ENCODE assay signal across 10 cellular contexts in genomic region chr2:230885467-230886130, GRCh38. TPM values are rescaled to one million over a fixed set of nuclear protein-coding genes. Genes with fewer than 3 reads are reported as not detected.
DNase-seq lines count a peak whose midpoint lies in the region; ATAC-seq and TF ChIP-seq lines count a peak whose summit lies in the region.
"Had no signal": no experiment of that assay in that cellular context is flagged by ENCODE, and none has a peak within 500 bp of the region (broad histone marks: within the 10 kb centered on the region; RNA-seq: fewer than 3 reads in every experiment).

No MANE protein-coding gene starts in this region.

- H3K36me3 Mint-ChIP-seq in endothelial cell (ENCODE audit: low read depth, unreplicated experiment): peaks cover 3% of the 10 kb centered on the region
- H3K36me3 Mint-ChIP-seq in T-cell: no peaks in the 10 kb centered on the region

- H3K9me3 Mint-ChIP-seq in endothelial cell (ENCODE audit: unreplicated experiment): no peaks in the 10 kb centered on the region
- H3K9me3 Mint-ChIP-seq in T-cell: no peaks in the 10 kb centered on the region

- no peaks in the 10 kb centered on the region for H3K4me1 Mint-ChIP-seq in endothelial cell (ENCODE audit: unreplicated experiment)
- H3K4me1 Mint-ChIP-seq in T-cell: peaks cover 4 to 20% (median 7%) of the 10 kb centered on the region in 3 donors

- POLR2A ChIA-PET in T-cell (lab: Charles Lee): no interaction called here

- intact Hi-C loops in sciatic nerve (cut with DNase I): no loop called here

- H3K27ac Mint-ChIP-seq in endothelial cell (ENCODE audit: unreplicated experiment) (peak overlapping the region; percentile 44), T-cell (no peak overlapping the region)

- ATAC-seq in sciatic nerve (peak; percentile 77), GM19395 (IDR thresholded peaks at IDR 0.05; ENCODE audit: unreplicated experiment) (no peak), T-cell (replicated peaks in 1 of 4) (no peak)

- DNase-seq in DMS 273 (lab: John Stamatoyannopoulos, UW; ENCODE audit: unreplicated experiment) (peak; percentile 81), DMS 273 treated with DMSO at 0.1 percent for 48 hours (lab: John Stamatoyannopoulos, UW) (no peak), NCI-H510A treated with DMSO at 0.1 percent for 48 hours (lab: John Stamatoyannopoulos, UW) (peak; percentile 35), endothelial cell (ENCODE audit: low spot score) (no peak), sciatic nerve (ENCODE audit: low spot score) (no peak), T-cell (no peak), DMS153 treated with DMSO at 0.1 percent for 48 hours (lab: John Stamatoyannopoulos, UW; ENCODE audit: unreplicated experiment) (no peak)
- DNase-seq: activated gamma-delta T cell, NCI-H2171 had no signal

- CTCF ChIA-PET in T-cell (lab: Charles Lee): interaction anchor here in 1 of 2 donors (0.7 kb wide), 1 partner anchor 11 kb away, joined by 3 read pairs; no protein-coding TSS in a partner anchor

- no peak for TF ChIP-seq CTCF in endothelial cell (IDR thresholded peaks at IDR 0.05; ENCODE audit: unreplicated experiment)

- no peak overlapping the region for H3K4me3 Mint-ChIP-seq in endothelial cell (ENCODE audit: unreplicated experiment)
- H3K4me3 Mint-ChIP-seq in T-cell: no peak overlapping the region

- peaks cover 1% of the 10 kb centered on the region for H3K27me3 Mint-ChIP-seq in endothelial cell (ENCODE audit: unreplicated experiment)
- H3K27me3 Mint-ChIP-seq in T-cell: peaks cover 0 to 2% of the 10 kb centered on the region in 2 donors

RNA-seq across cellular contexts. Expression of gene ITM2C, which starts 20.9 kb away (rescaled TPM):
- total RNA-seq in endothelial cell (ENCODE audit: unreplicated experiment) (279 TPM), sciatic nerve (136 TPM), T-cell (10 to 100 TPM; 21.9 to 41.2 (median 34.8) TPM)

RNA-seq across cellular contexts. Expression of gene GPR55, which starts 39.4 kb away (rescaled TPM):
- total RNA-seq in endothelial cell (ENCODE audit: unreplicated experiment): 0.28 TPM
- 0.18 TPM for total RNA-seq in sciatic nerve
- total RNA-seq in T-cell: 10 to 100 TPM in 2 of 5 donors, 1 to 10 TPM in 3; 2.7 to 15.5 (median 7.8) TPM

Comparison
In these comparisons a context has a peak if more than half of its experiments do, and no peak if none do; other contexts are left out.
1. DNase-seq: peak in DMS 273 (single experiment) and NCI-H510A treated with DMSO at 0.1 percent for 48 hours (single experiment); none in DMS 273 treated with DMSO at 0.1 percent for 48 hours (single experiment), endothelial cell (single experiment), sciatic nerve (single experiment), T-cell (0 of 34) and DMS153 treated with DMSO at 0.1 percent for 48 hours (single experiment).